26 cellular contexts compared by ENCODE assay signal in genomic region chr4:180153587-180153986, GRCh38.
"Had no signal": no experiment of that assay in that cellular context is flagged by ENCODE, and none has a peak within 500 bp of the region (broad histone marks: within the 10 kb centered on the region; RNA-seq: fewer than 3 reads in every experiment).

No MANE protein-coding gene starts in this region.

- H3K4me3 Mint-ChIP-seq: activated CD4-positive, alpha-beta memory T cell treated with anti-CD3 and anti-CD28 coated beads, Interleukin-2, amount 10 ng/mL, durations not matched to agents 7 days and 5 days; activated CD4-positive, alpha-beta T cell treated with anti-CD3 and anti-CD28 coated beads for 36 hours; activated naive CD4-positive, alpha-beta T cell treated with anti-CD3 and anti-CD28 coated beads for 36 hours; activated naive CD8-positive, alpha-beta T cell; activated T-helper 17 cell treated with anti-CD3 and anti-CD28 coated beads, Interleukin-2, amount 50 U/mL, for 72 hours had no signal

- H3K4me1 Mint-ChIP-seq: activated CD4-positive, alpha-beta memory T cell treated with anti-CD3 and anti-CD28 coated beads, Interleukin-2, amount 10 ng/mL, durations not matched to agents 7 days and 5 days; activated CD4-positive, alpha-beta T cell treated with anti-CD3 and anti-CD28 coated beads for 36 hours; activated T-helper 17 cell treated with anti-CD3 and anti-CD28 coated beads, Interleukin-2, amount 50 U/mL, for 72 hours had no signal

- FAIRE-seq: K562, TTC549 had no signal

- ATAC-seq: activated CD4-positive, alpha-beta T cell treated with anti-CD3 and anti-CD28 coated beads for 36 hours; activated T-helper 17 cell treated with anti-CD3 and anti-CD28 coated beads, Interleukin-2, amount 50 U/mL, for 72 hours; K562 had no signal

- H3K36me3 Mint-ChIP-seq: activated naive CD8-positive, alpha-beta T cell had no signal

- H3K4me3 ChIP-seq: K562, PC-9 had no signal

- H3K9me3 Mint-ChIP-seq: activated naive CD4-positive, alpha-beta T cell treated with anti-CD3 and anti-CD28 coated beads for 36 hours had no signal

- H3K27ac Mint-ChIP-seq: activated CD4-positive, alpha-beta memory T cell treated with anti-CD3 and anti-CD28 coated beads, Interleukin-2, amount 10 ng/mL, durations not matched to agents 7 days and 5 days; activated CD4-positive, alpha-beta T cell treated with anti-CD3 and anti-CD28 coated beads for 36 hours; activated naive CD4-positive, alpha-beta T cell treated with anti-CD3 and anti-CD28 coated beads for 36 hours; activated naive CD8-positive, alpha-beta T cell; activated T-helper 17 cell treated with anti-CD3 and anti-CD28 coated beads, Interleukin-2, amount 50 U/mL, for 72 hours had no signal

- H2AFZ ChIP-seq: PC-9 had no signal

- H3K27me3 Mint-ChIP-seq: activated CD4-positive, alpha-beta memory T cell treated with anti-CD3 and anti-CD28 coated beads, Interleukin-2, amount 10 ng/mL, durations not matched to agents 7 days and 5 days; activated CD4-positive, alpha-beta T cell treated with anti-CD3 and anti-CD28 coated beads for 36 hours; activated naive CD8-positive, alpha-beta T cell; activated T-helper 17 cell treated with anti-CD3 and anti-CD28 coated beads, Interleukin-2, amount 50 U/mL, for 72 hours had no signal

- DNase-seq: activated CD4-positive, alpha-beta memory T cell treated with anti-CD3 and anti-CD28 coated beads, Interleukin-2, amount 10 ng/mL, durations not matched to agents 7 days and 5 days; activated CD4-positive, alpha-beta T cell treated with anti-CD3 and anti-CD28 coated beads for 36 hours; activated CD4-positive, alpha-beta T cell treated with anti-CD3 and anti-CD28 coated beads, Interleukin-2, amount 50 U/mL, for 1 hour; activated CD4-positive, CD25-positive, alpha-beta regulatory T cell; activated gamma-delta T cell; activated naive CD4-positive, alpha-beta T cell treated with anti-CD3 and anti-CD28 coated beads for 36 hours; activated T-cell treated with anti-CD3 and anti-CD28 coated beads for 4 hours; activated T-cell treated with anti-CD3 and anti-CD28 coated beads, Interleukin-2, amount 50 U/mL, for 48 hours; amygdala; caudate nucleus; Karpas-422; NCI-H1048; NCI-H1417; NCI-H1930; NCI-H2171; NCI-H2227 treated with DMSO at 0.1 percent for 48 hours; NCI-H446 treated with DMSO at 0.1 percent for 48 hours; PC-9; SHP77 treated with DMSO at 0.1 percent for 48 hours; T-helper 2 cell; T1000 had no signal

- H3K4me2 ChIP-seq: PC-9 had no signal

- H3K27ac ChIP-seq: PC-9, VCaP had no signal
